1 cellular context compared by ENCODE assay signal in the genomic region with DNA sequence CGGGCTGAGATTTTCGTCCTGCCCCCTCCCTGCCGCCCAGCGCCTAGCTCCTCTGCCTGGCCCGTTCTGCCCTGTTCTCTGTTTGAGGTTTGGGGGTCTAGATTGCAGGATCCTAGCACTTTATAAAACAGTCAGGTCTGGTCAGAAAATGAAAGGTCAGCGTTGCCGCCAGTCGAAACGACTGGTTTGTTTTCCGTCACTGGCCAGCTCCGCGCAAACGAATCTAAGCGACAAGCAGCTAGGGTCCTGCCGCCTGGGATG.
TF ChIP-seq lines count a peak whose summit lies in the region.

No MANE protein-coding gene starts in this region.

TF ChIP-seq in GM12878, 131 proteins besides CTCF, POLR2A, EP300 and RAD21:
- TF ChIP-seq E4F1 (IDR thresholded peaks at IDR 0.05; ENCODE audit: borderline replicate concordance, partially characterized antibody): no peak
- 0 out of 2 replicates have a peak, but pooled peaks have one; percentile 66 for TF ChIP-seq SIN3A (IDR thresholded peaks at IDR 0.05; ENCODE audit: low read depth, low read length)
TF ChIP-seq in GM12878: peak in this region for 1.
